In the genomic region with DNA sequence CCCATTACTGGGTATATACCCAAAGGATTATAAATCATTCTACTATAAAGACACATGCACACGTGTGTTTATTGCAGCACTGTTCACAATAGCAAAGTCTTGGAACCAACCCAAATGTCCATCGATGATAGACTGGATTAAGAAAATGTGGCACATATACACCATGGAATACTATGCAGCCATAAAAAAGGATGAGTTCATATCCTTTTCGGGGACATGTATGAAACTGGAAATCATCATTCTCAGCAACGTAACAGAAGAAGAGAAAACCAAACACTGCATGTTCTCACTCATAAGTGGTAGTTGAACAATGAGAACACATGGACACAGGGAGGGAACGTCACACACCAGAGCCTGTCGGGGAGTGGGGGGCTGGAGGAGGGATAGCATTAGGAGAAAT, we compare ENCODE assay signal across 8 cellular contexts. TPM values are rescaled to one million over a fixed set of nuclear protein-coding genes. Genes with fewer than 3 reads are reported as not detected.
"Had no signal": no experiment of that assay in that cellular context is flagged by ENCODE, and none has a peak within 500 bp of the region (broad histone marks: within the 10 kb centered on the region; RNA-seq: fewer than 3 reads in every experiment).

No MANE protein-coding gene starts in this region.

RNA-seq across cellular contexts. Expression of a gene that starts 15.6 kb away (rescaled TPM):
- total RNA-seq: activated B cell treated with CpG ODN at 0.5 μM for 24 hours; activated CD4-positive, alpha-beta memory T cell treated with anti-CD3 and anti-CD28 coated beads for 36 hours; activated CD4-positive, alpha-beta T cell treated with anti-CD3 and anti-CD28 coated beads, Interleukin-2, amount 10 ng/mL, durations not matched to agents 24 days and 14 days; activated CD4-positive, alpha-beta T cell treated with anti-CD3 and anti-CD28 coated beads, Interleukin-2, amount 10 ng/mL, durations not matched to agents 7 days and 5 days; activated CD8-positive, alpha-beta memory T cell treated with anti-CD3 and anti-CD28 coated beads for 36 hours; activated CD8-positive, alpha-beta memory T cell treated with anti-CD3 and anti-CD28 coated beads, Interleukin-2, amount 10 ng/mL, durations not matched to agents 7 days and 5 days; activated CD8-positive, alpha-beta T cell treated with anti-CD3 and anti-CD28 coated beads, Interleukin-2, amount 10 ng/mL, durations not matched to agents 7 days and 5 days; T-helper 17 cell had no signal
